1 cellular context compared by ENCODE assay signal in the genomic region with DNA sequence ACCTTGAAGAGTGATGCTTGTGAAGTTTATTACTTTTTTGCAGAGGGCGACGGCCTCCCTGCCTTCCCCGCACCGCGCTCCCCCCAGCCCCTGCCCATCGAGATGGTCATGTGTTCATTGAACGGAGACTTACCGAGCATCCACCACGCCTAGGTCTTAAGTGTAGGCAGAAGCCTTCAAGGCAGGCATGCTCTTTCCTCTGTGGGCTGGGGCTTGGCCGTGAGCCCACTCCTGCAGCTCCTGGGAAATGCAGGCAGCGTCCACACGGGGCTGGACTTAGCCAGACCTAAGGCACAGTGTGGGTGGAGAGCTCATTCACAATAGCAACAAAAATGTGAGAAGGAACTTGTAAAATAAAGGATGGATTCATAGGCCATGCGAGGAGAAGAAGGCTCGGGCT.
TF ChIP-seq lines count a peak whose summit lies in the region.

No MANE protein-coding gene starts in this region.

TF ChIP-seq in GM12878, 131 proteins besides CTCF, POLR2A, EP300 and RAD21:
- no peak for TF ChIP-seq SMAD1 (IDR thresholded peaks at IDR 0.05; ENCODE audit: low read depth, partially characterized antibody)
- TF ChIP-seq, protein P1, sequence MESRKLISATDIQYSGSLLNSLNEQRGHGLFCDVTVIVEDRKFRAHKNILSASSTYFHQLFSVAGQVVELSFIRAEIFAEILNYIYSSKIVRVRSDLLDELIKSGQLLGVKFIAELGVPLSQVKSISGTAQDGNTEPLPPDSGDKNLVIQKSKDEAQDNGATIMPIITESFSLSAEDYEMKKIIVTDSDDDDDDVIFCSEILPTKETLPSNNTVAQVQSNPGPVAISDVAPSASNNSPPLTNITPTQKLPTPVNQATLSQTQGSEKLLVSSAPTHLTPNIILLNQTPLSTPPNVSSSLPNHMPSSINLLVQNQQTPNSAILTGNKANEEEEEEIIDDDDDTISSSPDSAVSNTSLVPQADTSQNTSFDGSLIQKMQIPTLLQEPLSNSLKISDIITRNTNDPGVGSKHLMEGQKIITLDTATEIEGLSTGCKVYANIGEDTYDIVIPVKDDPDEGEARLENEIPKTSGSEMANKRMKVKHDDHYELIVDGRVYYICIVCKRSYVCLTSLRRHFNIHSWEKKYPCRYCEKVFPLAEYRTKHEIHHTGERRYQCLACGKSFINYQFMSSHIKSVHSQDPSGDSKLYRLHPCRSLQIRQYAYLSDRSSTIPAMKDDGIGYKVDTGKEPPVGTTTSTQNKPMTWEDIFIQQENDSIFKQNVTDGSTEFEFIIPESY (IDR thresholded peaks at IDR 0.05), result no peak
- no peak for TF ChIP-seq CREM (IDR thresholded peaks at IDR 0.05; ENCODE audit: low read depth)
- TF ChIP-seq, protein P2, sequence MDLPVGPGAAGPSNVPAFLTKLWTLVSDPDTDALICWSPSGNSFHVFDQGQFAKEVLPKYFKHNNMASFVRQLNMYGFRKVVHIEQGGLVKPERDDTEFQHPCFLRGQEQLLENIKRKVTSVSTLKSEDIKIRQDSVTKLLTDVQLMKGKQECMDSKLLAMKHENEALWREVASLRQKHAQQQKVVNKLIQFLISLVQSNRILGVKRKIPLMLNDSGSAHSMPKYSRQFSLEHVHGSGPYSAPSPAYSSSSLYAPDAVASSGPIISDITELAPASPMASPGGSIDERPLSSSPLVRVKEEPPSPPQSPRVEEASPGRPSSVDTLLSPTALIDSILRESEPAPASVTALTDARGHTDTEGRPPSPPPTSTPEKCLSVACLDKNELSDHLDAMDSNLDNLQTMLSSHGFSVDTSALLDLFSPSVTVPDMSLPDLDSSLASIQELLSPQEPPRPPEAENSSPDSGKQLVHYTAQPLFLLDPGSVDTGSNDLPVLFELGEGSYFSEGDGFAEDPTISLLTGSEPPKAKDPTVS (IDR thresholded peaks at IDR 0.05; ENCODE audit: low read depth, low read length), result no peak
- no peak for TF ChIP-seq ZNF622 (IDR thresholded peaks at IDR 0.05)
- TF ChIP-seq, protein P3, sequence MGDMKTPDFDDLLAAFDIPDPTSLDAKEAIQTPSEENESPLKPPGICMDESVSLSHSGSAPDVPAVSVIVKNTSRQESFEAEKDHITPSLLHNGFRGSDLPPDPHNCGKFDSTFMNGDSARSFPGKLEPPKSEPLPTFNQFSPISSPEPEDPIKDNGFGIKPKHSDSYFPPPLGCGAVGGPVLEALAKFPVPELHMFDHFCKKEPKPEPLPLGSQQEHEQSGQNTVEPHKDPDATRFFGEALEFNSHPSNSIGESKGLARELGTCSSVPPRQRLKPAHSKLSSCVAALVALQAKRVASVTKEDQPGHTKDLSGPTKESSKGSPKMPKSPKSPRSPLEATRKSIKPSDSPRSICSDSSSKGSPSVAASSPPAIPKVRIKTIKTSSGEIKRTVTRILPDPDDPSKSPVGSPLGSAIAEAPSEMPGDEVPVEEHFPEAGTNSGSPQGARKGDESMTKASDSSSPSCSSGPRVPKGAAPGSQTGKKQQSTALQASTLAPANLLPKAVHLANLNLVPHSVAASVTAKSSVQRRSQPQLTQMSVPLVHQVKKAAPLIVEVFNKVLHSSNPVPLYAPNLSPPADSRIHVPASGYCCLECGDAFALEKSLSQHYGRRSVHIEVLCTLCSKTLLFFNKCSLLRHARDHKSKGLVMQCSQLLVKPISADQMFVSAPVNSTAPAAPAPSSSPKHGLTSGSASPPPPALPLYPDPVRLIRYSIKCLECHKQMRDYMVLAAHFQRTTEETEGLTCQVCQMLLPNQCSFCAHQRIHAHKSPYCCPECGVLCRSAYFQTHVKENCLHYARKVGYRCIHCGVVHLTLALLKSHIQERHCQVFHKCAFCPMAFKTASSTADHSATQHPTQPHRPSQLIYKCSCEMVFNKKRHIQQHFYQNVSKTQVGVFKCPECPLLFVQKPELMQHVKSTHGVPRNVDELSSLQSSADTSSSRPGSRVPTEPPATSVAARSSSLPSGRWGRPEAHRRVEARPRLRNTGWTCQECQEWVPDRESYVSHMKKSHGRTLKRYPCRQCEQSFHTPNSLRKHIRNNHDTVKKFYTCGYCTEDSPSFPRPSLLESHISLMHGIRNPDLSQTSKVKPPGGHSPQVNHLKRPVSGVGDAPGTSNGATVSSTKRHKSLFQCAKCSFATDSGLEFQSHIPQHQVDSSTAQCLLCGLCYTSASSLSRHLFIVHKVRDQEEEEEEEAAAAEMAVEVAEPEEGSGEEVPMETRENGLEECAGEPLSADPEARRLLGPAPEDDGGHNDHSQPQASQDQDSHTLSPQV (IDR thresholded peaks at IDR 0.05), result no peak
- no peak for TF ChIP-seq YBX1 (IDR thresholded peaks at IDR 0.05)
- no peak for TF ChIP-seq MYB (IDR thresholded peaks at IDR 0.05; ENCODE audit: borderline replicate concordance, low read depth, low read length)
- no peak for TF ChIP-seq RFX5 (IDR thresholded peaks at IDR 0.05; ENCODE audit: low read depth, low read length)
- no peak for TF ChIP-seq TCF7 (IDR thresholded peaks at IDR 0.05; ENCODE audit: borderline replicate concordance)
- TF ChIP-seq HDAC6 (IDR thresholded peaks at IDR 0.05; ENCODE audit: unreplicated experiment), result no peak
- TF ChIP-seq GABPA (IDR thresholded peaks at IDR 0.05; ENCODE audit: low read depth), result no peak
